Comparison of ENCODE assay signal across 9 cellular contexts in genomic region chrX:44914532-44915198, GRCh38. TPM values are rescaled to one million over a fixed set of nuclear protein-coding genes. Genes with fewer than 3 reads are reported as not detected.
A peak's percentile ranks its signal among the peaks of the same experiment; 100 is the strongest.
DNase-seq lines count a peak whose midpoint lies in the region; ATAC-seq and TF ChIP-seq lines count a peak whose summit lies in the region.
"Had no signal": no experiment of that assay in that cellular context is flagged by ENCODE, and none has a peak within 500 bp of the region (broad histone marks: within the 10 kb centered on the region; RNA-seq: fewer than 3 reads in every experiment).

No MANE protein-coding gene starts in this region.

- no peak overlapping the region for H3K4me3 ChIP-seq in body of pancreas
- H3K4me3 ChIP-seq in smooth muscle cell, result peak overlapping the region; percentile 31

- no peak for DNase-seq in activated CD4-positive, alpha-beta memory T cell treated with anti-CD3 and anti-CD28 coated beads for 36 hours
- DNase-seq in activated CD4-positive, alpha-beta memory T cell treated with anti-CD3 and anti-CD28 coated beads, Interleukin-2, amount 10 ng/mL, durations not matched to agents 7 days and 5 days, result no peak
- DNase-seq in body of pancreas (no peak), smooth muscle cell (lab: John Stamatoyannopoulos, UW; ENCODE audit: unreplicated experiment) (no peak), RKO (ENCODE audit: low spot score) (no peak), C1 segment of cervical spinal cord (lab: John Stamatoyannopoulos, UW) (no peak)
- no peak for DNase-seq in activated CD4-positive, alpha-beta T cell treated with anti-CD3 and anti-CD28 coated beads for 4 hours

- H3K9me3 ChIP-seq in body of pancreas (no peaks in the 10 kb centered on the region), smooth muscle cell (replicated peaks; ENCODE audit: low read depth) (no peaks in the 10 kb centered on the region)

- H3K4me1 Mint-ChIP-seq in activated CD4-positive, alpha-beta memory T cell treated with anti-CD3 and anti-CD28 coated beads for 36 hours (ENCODE audit: low read depth), result peaks cover 43% of the 10 kb centered on the region
- peaks cover 21% of the 10 kb centered on the region for H3K4me1 Mint-ChIP-seq in activated CD4-positive, alpha-beta memory T cell treated with anti-CD3 and anti-CD28 coated beads, Interleukin-2, amount 10 ng/mL, durations not matched to agents 7 days and 5 days

- POLR2A ChIA-PET in activated CD4-positive, alpha-beta memory T cell treated with anti-CD3 and anti-CD28 coated beads for 36 hours (lab: Charles Lee), result interaction anchor here (1.1 to 1.4 kb wide), 2 partner anchors 10 to 40 kb away, joined by 3 to 7 read pairs; no protein-coding TSS in a partner anchor
- POLR2A ChIA-PET in activated CD4-positive, alpha-beta memory T cell treated with anti-CD3 and anti-CD28 coated beads, Interleukin-2, amount 10 ng/mL, durations not matched to agents 7 days and 5 days (lab: Charles Lee), result no interaction called here

- CTCF ChIA-PET in activated CD4-positive, alpha-beta memory T cell treated with anti-CD3 and anti-CD28 coated beads for 36 hours (lab: Charles Lee), result interaction anchor here (1.2 kb wide), 1 partner anchor 13 kb away, joined by 4 read pairs; no protein-coding TSS in a partner anchor
- CTCF ChIA-PET in activated CD4-positive, alpha-beta memory T cell treated with anti-CD3 and anti-CD28 coated beads, Interleukin-2, amount 10 ng/mL, durations not matched to agents 7 days and 5 days (lab: Charles Lee), result no interaction called here

- H2AFZ ChIP-seq in smooth muscle cell (ENCODE audit: low read depth), result no peak overlapping the region

- WGBS in body of pancreas, 2 donors, result 27 to 52% methylated on average over 2 of the region's 2 CpGs
- 71% methylated on average over 2 of the region's 2 CpGs for WGBS in smooth muscle cell (ENCODE audit: low lambda C conversion rate)

- TF ChIP-seq CTCF in body of pancreas (IDR thresholded peaks at IDR 0.05), result no peak
- no peak for TF ChIP-seq CTCF in smooth muscle cell (IDR thresholded peaks at IDR 0.05; ENCODE audit: borderline replicate concordance, insufficient read depth, poor library complexity, severe bottlenecking)

- no peak overlapping the region for H3K4me3 Mint-ChIP-seq in activated CD4-positive, alpha-beta memory T cell treated with anti-CD3 and anti-CD28 coated beads for 36 hours
- H3K4me3 Mint-ChIP-seq in activated CD4-positive, alpha-beta memory T cell treated with anti-CD3 and anti-CD28 coated beads, Interleukin-2, amount 10 ng/mL, durations not matched to agents 7 days and 5 days, result no peak overlapping the region
- H3K4me3 Mint-ChIP-seq: brain had no signal

- no peaks in the 10 kb centered on the region for H3K27me3 ChIP-seq in body of pancreas
- no peaks in the 10 kb centered on the region for H3K27me3 ChIP-seq in smooth muscle cell (ENCODE audit: low read depth)

- H3K9ac ChIP-seq in smooth muscle cell (ENCODE audit: low read depth), result no peak overlapping the region

- no peaks in the 10 kb centered on the region for H3K9me3 Mint-ChIP-seq in activated CD4-positive, alpha-beta memory T cell treated with anti-CD3 and anti-CD28 coated beads for 36 hours
- no peaks in the 10 kb centered on the region for H3K9me3 Mint-ChIP-seq in activated CD4-positive, alpha-beta memory T cell treated with anti-CD3 and anti-CD28 coated beads, Interleukin-2, amount 10 ng/mL, durations not matched to agents 7 days and 5 days

- ATAC-seq in HG03045 (IDR thresholded peaks at IDR 0.05; ENCODE audit: unreplicated experiment), result peak; percentile 65
- ATAC-seq in body of pancreas, result no peak

- no peaks in the 10 kb centered on the region for H3K27me3 Mint-ChIP-seq in activated CD4-positive, alpha-beta memory T cell treated with anti-CD3 and anti-CD28 coated beads for 36 hours
- no peaks in the 10 kb centered on the region for H3K27me3 Mint-ChIP-seq in activated CD4-positive, alpha-beta memory T cell treated with anti-CD3 and anti-CD28 coated beads, Interleukin-2, amount 10 ng/mL, durations not matched to agents 7 days and 5 days
- H3K27me3 Mint-ChIP-seq: brain had no signal

- peaks cover 84% of the 10 kb centered on the region for H3K79me2 ChIP-seq in smooth muscle cell (ENCODE audit: low read depth)

- intact Hi-C loops in activated CD4-positive, alpha-beta memory T cell treated with anti-CD3 and anti-CD28 coated beads for 36 hours (cut with micrococcal nuclease), result no loop called here
- intact Hi-C loops in body of pancreas (cut with DNase I), result no loop called here

- no peaks in the 10 kb centered on the region for H3F3A ChIP-seq in smooth muscle cell (ENCODE audit: low read depth)

- H3K27ac ChIP-seq in body of pancreas, result peak overlapping the region in 3 of 4 donors; percentile 30 to 44 (median 40)
- peak overlapping the region; percentile 54 for H3K27ac ChIP-seq in smooth muscle cell (ENCODE audit: low read depth)

- TF ChIP-seq POLR2A in body of pancreas (IDR thresholded peaks at IDR 0.05), result no peak

- H4K20me1 ChIP-seq in smooth muscle cell (ENCODE audit: low read depth), result peaks cover 55% of the 10 kb centered on the region

- peak overlapping the region; percentile 2 for H3K27ac Mint-ChIP-seq in activated CD4-positive, alpha-beta memory T cell treated with anti-CD3 and anti-CD28 coated beads for 36 hours
- H3K27ac Mint-ChIP-seq in activated CD4-positive, alpha-beta memory T cell treated with anti-CD3 and anti-CD28 coated beads, Interleukin-2, amount 10 ng/mL, durations not matched to agents 7 days and 5 days, result no peak overlapping the region
- H3K27ac Mint-ChIP-seq: brain had no signal

- H3K4me1 ChIP-seq in body of pancreas (peaks cover 20% of the 10 kb centered on the region), smooth muscle cell (ENCODE audit: low read depth) (no peaks in the 10 kb centered on the region)

- H3K36me3 Mint-ChIP-seq in activated CD4-positive, alpha-beta memory T cell treated with anti-CD3 and anti-CD28 coated beads for 36 hours, result peaks cover 2% of the 10 kb centered on the region
- H3K36me3 Mint-ChIP-seq in activated CD4-positive, alpha-beta memory T cell treated with anti-CD3 and anti-CD28 coated beads, Interleukin-2, amount 10 ng/mL, durations not matched to agents 7 days and 5 days (ENCODE audit: low read depth), result peaks cover 7% of the 10 kb centered on the region

- H3K36me3 ChIP-seq in body of pancreas (replicated peaks in 1 of 2; ENCODE audit: insufficient read depth in 1 of 2, low read depth in 2 of 2) (no peaks in the 10 kb centered on the region), smooth muscle cell (ENCODE audit: low read depth) (no peaks in the 10 kb centered on the region)

- peak overlapping the region; percentile 74 for H3K4me2 ChIP-seq in smooth muscle cell

RNA-seq across cellular contexts. Expression of gene KDM6A, which starts 41.7 kb away (rescaled TPM):
- total RNA-seq in activated CD4-positive, alpha-beta memory T cell treated with anti-CD3 and anti-CD28 coated beads for 36 hours, result 10 to 100 TPM; 20.9 to 21.5 TPM
- total RNA-seq in activated CD4-positive, alpha-beta memory T cell treated with anti-CD3 and anti-CD28 coated beads, Interleukin-2, amount 10 ng/mL, durations not matched to agents 7 days and 5 days, result 10 to 100 TPM; 27.2 to 28.0 TPM
- total RNA-seq in body of pancreas, result 10 to 100 TPM; 20.8 to 30.7 TPM
- 28.1 and 38.7 TPM in 2 replicates for total RNA-seq in smooth muscle cell
- polyA plus RNA-seq in smooth muscle cell, result 9.6 and 11.8 TPM in 2 replicates
